In genomic region chr15:68332266-68332665, GRCh38 we compare ENCODE assay signal across 21 cellular contexts. TPM values are rescaled to one million over a fixed set of nuclear protein-coding genes. Genes with fewer than 3 reads are reported as not detected.
DNase-seq lines count a peak whose midpoint lies in the region; ATAC-seq, FAIRE-seq and TF ChIP-seq lines count a peak whose summit lies in the region.
"Had no signal": no experiment of that assay in that cellular context is flagged by ENCODE, and none has a peak within 500 bp of the region (broad histone marks: within the 10 kb centered on the region; RNA-seq: fewer than 3 reads in every experiment).

No MANE protein-coding gene starts in this region.

- no peak for FAIRE-seq in H1 (lab: Jason Lieb, UNC)
- FAIRE-seq: GM18507, H54, HepG2, K562 had no signal

- H3K27me3 ChIP-seq in adrenal gland (no peaks in the 10 kb centered on the region), H1 (replicated peaks in 1 of 4; ENCODE audit: control insufficient read depth in 3 of 4, extremely low read depth in 1 of 4, insufficient read depth in 3 of 4, low read length in 3 of 4) (no peaks in the 10 kb centered on the region), ovary (no peaks in the 10 kb centered on the region), MG63 (no peaks in the 10 kb centered on the region)

- H2BK20ac ChIP-seq in H1 (ENCODE audit: low read length) = no peak overlapping the region

- H3K9ac ChIP-seq in H1 (replicated peaks in 1 of 4; ENCODE audit: extremely low read depth in 1 of 4, low read depth in 3 of 4, low read length in 3 of 4) = no peak overlapping the region
- H3K9ac ChIP-seq: SK-N-SH had no signal

- no peak overlapping the region for H4K91ac ChIP-seq in H1 (replicated peaks; ENCODE audit: insufficient read length, low read length)

- H3K4me1 ChIP-seq in adrenal gland (replicated peaks in 1 of 2) (peaks cover 26 to 36% of the 10 kb centered on the region in 2 donors), H1 (replicated peaks in 1 of 4; ENCODE audit: control insufficient read depth in 3 of 4, insufficient read depth in 4 of 4, low read length in 3 of 4) (peaks cover 2 to 16% (median 8%) of the 10 kb centered on the region in 4 experiments), ovary (ENCODE audit: insufficient read depth) (peaks cover 8% of the 10 kb centered on the region)

- H3K18ac ChIP-seq in H1 (ENCODE audit: extremely low read depth, low read length) = no peak overlapping the region; the same call in 1 of the 2 replicates

- no peak overlapping the region for H2BK15ac ChIP-seq in H1 (ENCODE audit: low read length)

- CTCF ChIA-PET in H1 (lab: Charles Lee; ENCODE audit: partially characterized antibody) = interaction anchor here (0.6 to 1.2 kb wide), 2 partner anchors 33 to 218 kb away, joined by 3 read pairs; no protein-coding TSS in a partner anchor

- H3K79me1 ChIP-seq in H1 (ENCODE audit: low read depth, low read length) = no peaks in the 10 kb centered on the region

- POLR2A ChIA-PET in H1 (lab: Charles Lee; ENCODE audit: partially characterized antibody) = no interaction called here

- H3K14ac ChIP-seq in H1 (ENCODE audit: insufficient read length) = no peak overlapping the region

- ATAC-seq in GM21529 (IDR thresholded peaks at IDR 0.05; ENCODE audit: unreplicated experiment) (no peak), HG02571 (IDR thresholded peaks at IDR 0.05; ENCODE audit: unreplicated experiment) (no peak), HG03025 (IDR thresholded peaks at IDR 0.05; ENCODE audit: low FRiP score, unreplicated experiment) (no peak)
- ATAC-seq: HepG2, K562, PC-3 had no signal

- no peak for TF ChIP-seq RAD21 in H1 (IDR thresholded peaks at IDR 0.05 in 1 of 2, conservative IDR thresholded peaks at IDR 0.05 in 1 of 2; ENCODE audit: low read depth in 2 of 2, low read length in 2 of 2)

- peak overlapping the region; percentile 72 for H4K8ac ChIP-seq in H1 (ENCODE audit: extremely low read depth, insufficient read depth, low read length)

- H3K4ac ChIP-seq in H1 (replicated peaks; ENCODE audit: insufficient read length, low read depth, low read length) = no peak overlapping the region

- no peaks in the 10 kb centered on the region for H3K79me2 ChIP-seq in H1 (ENCODE audit: control insufficient read depth in 1 of 2, insufficient read depth in 2 of 2, low read length in 2 of 2)

- H3K9me3 ChIP-seq in adrenal gland (replicated peaks in 1 of 3) = no peaks in the 10 kb centered on the region
- no peaks in the 10 kb centered on the region for H3K9me3 ChIP-seq in H1 (ENCODE audit: insufficient read depth in 2 of 2, low read depth in 1 of 2, low read length in 1 of 2)
- no peaks in the 10 kb centered on the region for H3K9me3 ChIP-seq in ovary
- no peaks in the 10 kb centered on the region for H3K9me3 ChIP-seq in MG63
- H3K9me3 ChIP-seq: SK-N-SH had no signal

- H3K36me3 ChIP-seq in adrenal gland (replicated peaks in 1 of 2) (no peaks in the 10 kb centered on the region), H1 (ENCODE audit: control insufficient read depth in 2 of 4, insufficient read depth in 4 of 4, low read length in 3 of 4) (no peaks in the 10 kb centered on the region), ovary (no peaks in the 10 kb centered on the region), MG63 (peaks cover 59% of the 10 kb centered on the region)

- H3K4me2 ChIP-seq in H1 (ENCODE audit: insufficient read depth in 1 of 2, low read depth in 2 of 2, low read length in 2 of 2) = no peak overlapping the region
- H3K4me2 ChIP-seq: SK-N-SH had no signal

- H3K56ac ChIP-seq in H1 (replicated peaks; ENCODE audit: insufficient read length, low read depth, low read length) = no peak overlapping the region

- TF ChIP-seq CTCF in adrenal gland (IDR thresholded peaks at IDR 0.05) (no peak), H1 (IDR thresholded peaks at IDR 0.05; ENCODE audit: control extremely low read depth in 1 of 3, insufficient read depth in 1 of 3, low read depth in 1 of 3, low read length in 3 of 3) (no peak), ovary (IDR thresholded peaks at IDR 0.05) (no peak)

- WGBS in adrenal gland, 4 donors = 58 to 74% (median 64%) methylated on average over 21 of the region's 21 CpGs
- 94% methylated on average over 21 of the region's 21 CpGs; no CpG with 5 or more reads in 1 of the 2 experiments for WGBS in H1 (ENCODE audit: extremely low coverage in 1 of 2, insufficient coverage in 1 of 2, insufficient read length in 1 of 2, insufficient replicate concordance in 2 of 2, low coverage in 1 of 2, low lambda C conversion rate in 2 of 2, missing lambda C conversion rate in 1 of 2), 2 experiments
- WGBS in ovary, 3 donors = 53 to 63% (median 55%) methylated on average over 21 of the region's 21 CpGs

- no peak overlapping the region for H2AK5ac ChIP-seq in H1 (ENCODE audit: low read depth, low read length)

- H4K5ac ChIP-seq in H1 (ENCODE audit: insufficient read length, low read depth, low read length) = no peak overlapping the region

- TF ChIP-seq EP300 in H1 (IDR thresholded peaks at IDR 0.05; ENCODE audit: borderline replicate concordance in 1 of 2, low read depth in 2 of 2, low read length in 2 of 2) (no peak), ovary (IDR thresholded peaks at IDR 0.05) (no peak)

- DNase-seq in adrenal gland (peak; percentile 64 to 90 (median 82)), H1 (ENCODE audit: low read depth in 1 of 2, low spot score in 2 of 2) (no peak), ovary (peak in 4 of 5 donors; percentile 46 to 80 (median 59)), MG63 (no peak)
- DNase-seq: C1 segment of cervical spinal cord; CD4-positive, alpha-beta memory T cell; COR-L47; DMS53; NCI-H2029 treated with DMSO at 0.1 percent for 48 hours; NCI-H526; NCI-H82; NK-92 treated with Interleukin-12 subunit alpha and Interleukin-12 subunit beta, amount 100 ng/mL, for 24 hours; PC-3; SK-N-SH had no signal

- TF ChIP-seq POLR2A in adrenal gland (IDR thresholded peaks at IDR 0.05) = no peak
- no peak for TF ChIP-seq POLR2A in H1 (IDR thresholded peaks at IDR 0.05; ENCODE audit: control extremely low read depth in 1 of 2, low read depth in 2 of 2, low read length in 2 of 2)
- no peak for TF ChIP-seq POLR2A in ovary (IDR thresholded peaks at IDR 0.05)

- 0 out of 2 replicates have a peak overlapping the region, but pooled peaks have one; percentile 5 for H2BK12ac ChIP-seq in H1 (ENCODE audit: low read depth, low read length)

- H3K4me3 ChIP-seq in adrenal gland (no peak overlapping the region), H1 (ENCODE audit: extremely low read depth in 1 of 4, insufficient read depth in 2 of 4, low read depth in 3 of 4, low read length in 4 of 4) (no peak overlapping the region), ovary (no peak overlapping the region), MG63 (no peak overlapping the region)
- H3K4me3 ChIP-seq: K562 had no signal

- 0 out of 2 replicates have a peak, but pooled peaks cover 2% of the 10 kb centered on the region for H3K23me2 ChIP-seq in H1 (ENCODE audit: low read depth, low read length)

- intact Hi-C loops in adrenal gland (cut with DNase I) = no loop called here
- intact Hi-C loops in ovary (cut with DNase I) = no loop called here

- H2BK120ac ChIP-seq in H1 (replicated peaks; ENCODE audit: low read depth, low read length) = no peak overlapping the region

- H3K27ac ChIP-seq in adrenal gland (peak overlapping the region in 1 of 5 donors; percentile 12), H1 (ENCODE audit: low read depth, low read length) (no peak overlapping the region), ovary (no peak overlapping the region)

- H4K20me1 ChIP-seq in H1 (replicated peaks in 1 of 2; ENCODE audit: control insufficient read depth in 1 of 2, insufficient read depth in 2 of 2, low read length in 2 of 2) = no peaks in the 10 kb centered on the region

- no peak overlapping the region for H2AFZ ChIP-seq in H1 (ENCODE audit: low read length)

- no peak overlapping the region for H2BK5ac ChIP-seq in H1 (ENCODE audit: low read depth, low read length)

- H3K23ac ChIP-seq in H1 (ENCODE audit: insufficient read length) = no peak overlapping the region

TF ChIP-seq in H1, 55 proteins besides CTCF, POLR2A, EP300 and RAD21 (continues in another document):
- TF ChIP-seq KDM4A (IDR thresholded peaks at IDR 0.05; ENCODE audit: low read depth, low read length, severe bottlenecking) = no peak

RNA-seq across cellular contexts. Expression of gene FEM1B, which starts 54.7 kb away (rescaled TPM):
- total RNA-seq in adrenal gland (10 to 100 TPM; 25.2 to 57.7 (median 43.8) TPM), ovary (10 to 100 TPM; 30.3 to 83.2 (median 55.9) TPM)
- polyA plus RNA-seq in adrenal gland (10 to 100 TPM in 1 of 3 donors, 1 to 10 TPM in 2; 7.0 to 35.7 (median 9.3) TPM), H1 (2011; rRNA removed) (21.2 and 36.1 TPM in 2 replicates), ovary (10 to 100 TPM; 15.8 to 32.9 TPM)
- total RNA-seq in H1 (2021; fragmentation: NEBNext Ultra II Directional; extraction: Animal tissue kit (Norgen Biotek cat#: 25700)) = 72.9 and 83.8 TPM in 2 replicates
- 36.7 TPM for polyA plus RNA-seq in H1 (2011; cell fraction: cytosol; rRNA removed)
- polyA plus RNA-seq in H1 (2011; cell fraction: nucleus; rRNA removed) = 75.5 TPM
- polyA plus RNA-seq in H1 (2012, experiment 1 of 2) = 42.3 to 65.4 TPM (median 49.3 TPM) in 4 replicates
- 2.1 TPM for polyA plus RNA-seq in H1 (2012, experiment 2 of 2)
- polyA plus RNA-seq in H1 (2013, experiment 1 of 2) = 28.4 TPM
- 27.2 TPM for polyA plus RNA-seq in H1 (2013, experiment 2 of 2)
- 568 and 799 TPM in 2 replicates for polyA minus RNA-seq in H1 (2011; rRNA and poly(A)+ RNA removed)
- polyA minus RNA-seq in H1 (2011; cell fraction: cytosol; rRNA and poly(A)+ RNA removed) = 135 TPM
- polyA minus RNA-seq in H1 (2011; cell fraction: nucleus; rRNA and poly(A)+ RNA removed) = 269 TPM
- total RNA-seq in MG63 (2014; rRNA removed; shearing (Covaris generic); ENCODE audit: low replicate concordance) = 35.2 and 41.3 TPM in 2 replicates

Comparison
In these comparisons a context has a peak if more than half of its experiments do, and no peak if none do; other contexts are left out.
1. DNase-seq: peak in adrenal gland (7 of 7) and ovary (4 of 5); none in H1 (0 of 2) and MG63 (single experiment).